Comparison of ENCODE assay signal across 8 cellular contexts in genomic region chrX:53089224-53089842, GRCh38. TPM values are rescaled to one million over a fixed set of nuclear protein-coding genes. Genes with fewer than 3 reads are reported as not detected.
A peak's percentile ranks its signal among the peaks of the same experiment; 100 is the strongest.
DNase-seq lines count a peak whose midpoint lies in the region; ATAC-seq and TF ChIP-seq lines count a peak whose summit lies in the region.

No MANE protein-coding gene starts in this region.

- H3K4me3 ChIP-seq in HEK293 (ENCODE audit: low read depth, low read length) (no peak overlapping the region), adrenal gland (peak overlapping the region in 1 of 4 donors; percentile 27)

- H3K9me3 ChIP-seq in HEK293 (ENCODE audit: control insufficient read depth, insufficient read depth, low read depth, low read length) (no peaks in the 10 kb centered on the region), adrenal gland (replicated peaks in 1 of 3) (no peaks in the 10 kb centered on the region)

- intact Hi-C loops in adrenal gland (cut with DNase I) (no loop called here), left cardiac atrium (cut with DNase I) (no loop called here)

- WGBS in adrenal gland, 4 donors = 9 to 21% (median 15%) methylated on average over 11 of the region's 11 CpGs

- H3K27ac ChIP-seq in HEK293 (ENCODE audit: extremely low read depth, low read depth, low read length) (no peak overlapping the region), adrenal gland (peak overlapping the region; percentile 81 to 93 (median 86))

- TF ChIP-seq POLR2A in adrenal gland (IDR thresholded peaks at IDR 0.05) = no peak

- H3K36me3 ChIP-seq in HEK293 (ENCODE audit: control insufficient read depth in 2 of 2, insufficient read depth in 1 of 2, low read length in 2 of 2) = peaks cover 15 to 40% of the 10 kb centered on the region in 2 experiments
- H3K36me3 ChIP-seq in adrenal gland (replicated peaks in 1 of 2) = peaks cover 0 to 9% of the 10 kb centered on the region in 2 donors

- POLR2A ChIA-PET in HEK293 (lab: Yijun Ruan, JAX) = no interaction called here

- TF ChIP-seq CTCF in HEK293 (tag by site-specific recombination; IDR thresholded peaks at IDR 0.05) (peak; percentile 46), adrenal gland (IDR thresholded peaks at IDR 0.05) (peak; percentile 63 to 81 (median 76))

- no peaks in the 10 kb centered on the region for H3K4me1 ChIP-seq in HEK293 (ENCODE audit: control insufficient read depth, insufficient read depth, low read length)
- H3K4me1 ChIP-seq in adrenal gland (replicated peaks in 1 of 2) = peaks cover 7 to 20% of the 10 kb centered on the region in 2 donors

- ATAC-seq in left cardiac atrium = peak in 1 of 2 donors; percentile 19
- no peak for ATAC-seq in HG03354 (IDR thresholded peaks at IDR 0.05; ENCODE audit: poor library complexity, severe bottlenecking, unreplicated experiment)
- ATAC-seq in HG02938 (IDR thresholded peaks at IDR 0.05; ENCODE audit: unreplicated experiment) = no peak

- DNase-seq in COLO668 (lab: John Stamatoyannopoulos, UW; ENCODE audit: unreplicated experiment) = peak; percentile 35
- DNase-seq in NCI-H69 (lab: John Stamatoyannopoulos, UW) = peak; percentile 79
- peak in 5 of 7 donors; percentile 47 to 83 (median 61) for DNase-seq in adrenal gland
- peak; percentile 40 for DNase-seq in left cardiac atrium
- peak; percentile 19 for DNase-seq in pulmonary artery endothelial cell (ENCODE audit: low read depth, low spot score)

- no peaks in the 10 kb centered on the region for H3K27me3 ChIP-seq in adrenal gland

- CTCF ChIA-PET in HEK293 (lab: Yijun Ruan, JAX) = interaction anchor here (0.6 to 3.6 kb wide), 6 partner anchors 9 to 1637 kb away, joined by 3 to 18 read pairs (median 6); no protein-coding TSS in a partner anchor

TF ChIP-seq in HEK293, 187 proteins besides CTCF, POLR2A, EP300 and RAD21:
- TF ChIP-seq OVOL3 (tag by site-specific recombination; IDR thresholded peaks at IDR 0.05) (no peak), BCL6B (tag by site-specific recombination; IDR thresholded peaks at IDR 0.05) (no peak), ZNF501 (tag by site-specific recombination; IDR thresholded peaks at IDR 0.05) (no peak), ZNF664 (tag by site-specific recombination; IDR thresholded peaks at IDR 0.05) (no peak), KLF7 (tag by site-specific recombination; IDR thresholded peaks at IDR 0.05; ENCODE audit: borderline replicate concordance) (no peak), PRDM10 (tag by site-specific recombination; IDR thresholded peaks at IDR 0.05) (peak; percentile 79; the same call in 1 of the 2 replicates), ZNF335 (tag by site-specific recombination; conservative IDR thresholded peaks at IDR 0.05) (0 out of 2 replicates have a peak, but pooled peaks have one; percentile 27), ZNF423 (tag by site-specific recombination; IDR thresholded peaks at IDR 0.05) (no peak), GLIS1 (tag by site-specific recombination; IDR thresholded peaks at IDR 0.05) (no peak), ZNF670 (tag by site-specific recombination; IDR thresholded peaks at IDR 0.05; ENCODE audit: low read depth) (no peak), IKZF3 (tag by site-specific recombination; IDR thresholded peaks at IDR 0.05) (peak; percentile 51; the same call in 1 of the 2 replicates), ZNF585B (tag by site-specific recombination; IDR thresholded peaks at IDR 0.05) (no peak)

RNA-seq across cellular contexts. Expression of gene KANTR, which starts 4.6 kb away (rescaled TPM):
- 10 to 100 TPM in 3 of 8 donors, 1 to 10 TPM in 5; 4.1 to 21.2 (median 7.6) TPM for total RNA-seq in adrenal gland
- polyA plus RNA-seq in adrenal gland = 10 to 100 TPM in 2 of 3 donors, 1 to 10 TPM in 1; 3.6 to 27.8 (median 12.5) TPM
- 1 to 10 TPM; 5.4 to 5.7 TPM for total RNA-seq in left cardiac atrium
- total RNA-seq in pulmonary artery endothelial cell = 4.6 and 5.7 TPM in 2 replicates

RNA-seq across cellular contexts. Expression of gene TSPYL2, which starts 7.2 kb away (rescaled TPM):
- 100 to 1,000 TPM in 2 of 8 donors, 10 to 100 TPM in 6; 35.5 to 107 (median 85.6) TPM for total RNA-seq in adrenal gland
- 100 to 1,000 TPM; 168 to 536 (median 308) TPM for polyA plus RNA-seq in adrenal gland
- 10 to 100 TPM; 33.5 to 37.4 TPM for total RNA-seq in left cardiac atrium
- total RNA-seq in pulmonary artery endothelial cell = 9.8 and 10.0 TPM in 2 replicates

RNA-seq across cellular contexts. Expression of gene GPR173, which starts 40.7 kb away (rescaled TPM):
- 1 to 10 TPM in 7 of 8 donors, under 1 TPM in 1; 0.61 to 5.0 (median 2.1) TPM for total RNA-seq in adrenal gland
- polyA plus RNA-seq in adrenal gland = 1 to 10 TPM; 2.1 to 4.7 (median 4.0) TPM
- total RNA-seq in left cardiac atrium = 1 to 10 TPM; 1.3 to 2.8 TPM
- 2.7 and 3.2 TPM in 2 replicates for total RNA-seq in pulmonary artery endothelial cell

Comparison
In these comparisons a context has a peak if more than half of its experiments do, and no peak if none do; other contexts are left out.
1. DNase-seq: peak in every context shown above with its lines; median percentile 79 in NCI-H69; 61 in adrenal gland; 40 in left cardiac atrium; 35 in COLO668; 19 in pulmonary artery endothelial cell.